Comparison of ENCODE assay signal across 15 cellular contexts in genomic region chr2:238843476-238843875, GRCh38. TPM values are rescaled to one million over a fixed set of nuclear protein-coding genes. Genes with fewer than 3 reads are reported as not detected.
A peak's percentile ranks its signal among the peaks of the same experiment; 100 is the strongest.
DNase-seq lines count a peak whose midpoint lies in the region; TF ChIP-seq lines count a peak whose summit lies in the region.
"Had no signal": no experiment of that assay in that cellular context is flagged by ENCODE, and none has a peak within 500 bp of the region (broad histone marks: within the 10 kb centered on the region; RNA-seq: fewer than 3 reads in every experiment).

No MANE protein-coding gene starts in this region.

- peak overlapping the region; percentile 30 for H3K27ac ChIP-seq in vagina
- no peak overlapping the region for H3K27ac ChIP-seq in tibial artery
- H3K27ac ChIP-seq: A549, BLaER1, HL-60 had no signal

- peaks cover 20% of the 10 kb centered on the region for H3K4me1 ChIP-seq in vagina
- H3K4me1 ChIP-seq in tibial artery = peaks cover 0 to 21% (median 11%) of the 10 kb centered on the region in 4 donors

- TF ChIP-seq POLR2A in vagina (IDR thresholded peaks at IDR 0.05) = no peak

- H3K36me3 ChIP-seq in vagina = no peaks in the 10 kb centered on the region
- no peaks in the 10 kb centered on the region for H3K36me3 ChIP-seq in tibial artery
- H3K36me3 ChIP-seq: BLaER1 had no signal

- TF ChIP-seq CTCF in vagina (IDR thresholded peaks at IDR 0.05) = no peak
- no peak for TF ChIP-seq CTCF in tibial artery (IDR thresholded peaks at IDR 0.05)

- H3K27me3 ChIP-seq in vagina (no peaks in the 10 kb centered on the region), tibial artery (peaks cover 0 to 12% of the 10 kb centered on the region in 2 donors)

- intact Hi-C loops in vagina (cut with DNase I) = no loop called here
- intact Hi-C loops in tibial artery (cut with DNase I; ENCODE audit: low total_unique reads) = no loop called here

- H3K4me3 ChIP-seq in vagina (no peak overlapping the region), tibial artery (no peak overlapping the region)
- H3K4me3 ChIP-seq: A549, BLaER1, GM23338 had no signal

- DNase-seq in EH (ENCODE audit: low read depth) (peak; percentile 52), ELR (ENCODE audit: low read depth) (peak; percentile 25), fibroblast of gingiva (ENCODE audit: low read depth) (peak; percentile 1), vagina (ENCODE audit: extremely low spot score in 2 of 2) (no peak), NCI-H2227 treated with DMSO at 0.1 percent for 48 hours (lab: John Stamatoyannopoulos, UW) (no peak), cerebellum (ENCODE audit: low spot score) (no peak), tibial artery (no peak)
- DNase-seq: CD4-positive, alpha-beta memory T cell; DMS153; DMS79; HCEC 1CT had no signal

- H3K9me3 ChIP-seq in vagina (no peaks in the 10 kb centered on the region), tibial artery (no peaks in the 10 kb centered on the region)

RNA-seq across cellular contexts. Expression of gene TWIST2, which starts 4.4 kb away (rescaled TPM):
- 214 TPM for total RNA-seq in vagina
- total RNA-seq in cerebellum = 1.3 TPM
- total RNA-seq: CD4-positive, alpha-beta memory T cell had no signal

Comparison
In these comparisons a context has a peak if more than half of its experiments do, and no peak if none do; other contexts are left out.
1. DNase-seq: peak in EH (single experiment), ELR (single experiment) and fibroblast of gingiva (single experiment); none in vagina (0 of 2), NCI-H2227 treated with DMSO at 0.1 percent for 48 hours (single experiment), cerebellum (single experiment) and tibial artery (0 of 2).
2. RNA of gene TWIST2, which starts 4.4 kb away (total RNA-seq): 214 TPM in vagina (single experiment); 1.3 TPM in cerebellum (single experiment); every median in the first group is over 10 times any median in the second.